ENCODE assay signal across 30 cellular contexts in genomic region chr9:2346277-2346913, GRCh38.
"Had no signal": no experiment of that assay in that cellular context is flagged by ENCODE, and none has a peak within 500 bp of the region (broad histone marks: within the 10 kb centered on the region; RNA-seq: fewer than 3 reads in every experiment).

No MANE protein-coding gene starts in this region.

- H3K4me3 ChIP-seq: MG63, Peyer's patch, SK-N-MC had no signal

- H3K36me3 ChIP-seq: brain microvascular endothelial cell, MG63, Peyer's patch had no signal

- H3K4me1 ChIP-seq: Peyer's patch had no signal

- H3K27me3 ChIP-seq: brain microvascular endothelial cell, MG63, Peyer's patch had no signal

- H3K27ac ChIP-seq: brain microvascular endothelial cell, Peyer's patch, SK-N-MC had no signal

- ATAC-seq: activated T-cell treated with anti-CD3 and anti-CD28 coated beads, Interleukin-2, amount 50 U/mL, for 72 hours; activated T-helper 17 cell treated with anti-CD3 and anti-CD28 coated beads, Interleukin-2, amount 50 U/mL, for 72 hours; PC-3 had no signal

- H3K9me3 ChIP-seq: MG63 had no signal

- DNase-seq: activated CD4-positive, alpha-beta memory T cell treated with anti-CD3 and anti-CD28 coated beads for 36 hours; activated CD4-positive, alpha-beta T cell treated with anti-CD3 and anti-CD28 coated beads, Interleukin-2, amount 50 U/mL, for 1 hour; activated CD8-positive, alpha-beta memory T cell treated with anti-CD3 and anti-CD28 coated beads, Interleukin-2, amount 50 U/mL, for 48 hours; activated effector memory CD4-positive, alpha-beta T cell treated with anti-CD3 and anti-CD28 coated beads, Interleukin-2, amount 50 U/mL, for 16 hours; activated naive CD4-positive, alpha-beta T cell; activated naive CD4-positive, alpha-beta T cell treated with anti-CD3 and anti-CD28 coated beads, Interleukin-2, amount 50 U/mL, for 16 hours; activated naive CD8-positive, alpha-beta T cell treated with anti-CD3 and anti-CD28 coated beads for 36 hours; activated T-cell treated with anti-CD3 and anti-CD28 coated beads, Interleukin-2, amount 50 U/mL, for 1 hour; activated T-cell treated with anti-CD3 and anti-CD28 coated beads, Interleukin-2, amount 50 U/mL, for 72 hours; amniotic stem cell; aorta; brain microvascular endothelial cell; Karpas-422; KBM-7; MG63; NCI-H1048; NCI-H1105 treated with DMSO at 0.1 percent for 48 hours; NCI-H1436; NCI-H1694; NCI-H2029; NCI-H510A; NCI-H526; NCI-H748 treated with DMSO at 0.1 percent for 48 hours; NK-92 treated with Interleukin-12 subunit alpha and Interleukin-12 subunit beta, amount 100 ng/mL, for 24 hours; PC-3; Peyer's patch; RPMI8226; T1000 had no signal
